In the genomic region with DNA sequence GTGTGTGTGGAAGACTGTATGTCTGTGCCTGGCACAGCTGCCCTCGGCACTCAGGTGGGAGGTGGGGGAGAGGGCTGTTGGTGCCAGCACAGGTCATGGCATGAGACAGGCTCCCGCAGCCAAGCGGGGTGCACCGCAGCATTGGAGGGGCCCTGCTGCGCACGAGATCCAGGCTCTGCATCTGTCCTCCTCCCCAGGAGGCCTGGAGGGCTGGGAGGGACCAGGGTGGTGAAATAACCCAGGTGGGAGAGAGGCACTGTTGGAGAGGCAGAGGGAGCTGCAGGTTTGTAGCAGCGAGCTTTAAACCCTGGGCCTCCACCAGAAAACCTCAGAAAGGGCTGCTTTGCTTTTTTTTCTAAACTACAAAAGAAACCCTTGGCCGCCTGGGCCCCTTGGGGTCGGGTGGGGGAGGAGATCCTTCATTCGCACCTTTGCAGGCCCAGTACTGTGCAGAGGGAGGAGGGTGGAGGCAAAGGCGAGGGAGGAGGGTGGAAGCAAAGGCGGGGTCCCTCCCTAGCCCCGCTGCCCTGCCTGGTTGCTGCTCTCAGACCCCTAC, we compare ENCODE assay signal across 2 cellular contexts.
TF ChIP-seq lines count a peak whose summit lies in the region.

No MANE protein-coding gene starts in this region.

TF ChIP-seq in HCT116, 20 proteins besides CTCF, POLR2A, EP300 and RAD21:
- TF ChIP-seq, protein P1, sequence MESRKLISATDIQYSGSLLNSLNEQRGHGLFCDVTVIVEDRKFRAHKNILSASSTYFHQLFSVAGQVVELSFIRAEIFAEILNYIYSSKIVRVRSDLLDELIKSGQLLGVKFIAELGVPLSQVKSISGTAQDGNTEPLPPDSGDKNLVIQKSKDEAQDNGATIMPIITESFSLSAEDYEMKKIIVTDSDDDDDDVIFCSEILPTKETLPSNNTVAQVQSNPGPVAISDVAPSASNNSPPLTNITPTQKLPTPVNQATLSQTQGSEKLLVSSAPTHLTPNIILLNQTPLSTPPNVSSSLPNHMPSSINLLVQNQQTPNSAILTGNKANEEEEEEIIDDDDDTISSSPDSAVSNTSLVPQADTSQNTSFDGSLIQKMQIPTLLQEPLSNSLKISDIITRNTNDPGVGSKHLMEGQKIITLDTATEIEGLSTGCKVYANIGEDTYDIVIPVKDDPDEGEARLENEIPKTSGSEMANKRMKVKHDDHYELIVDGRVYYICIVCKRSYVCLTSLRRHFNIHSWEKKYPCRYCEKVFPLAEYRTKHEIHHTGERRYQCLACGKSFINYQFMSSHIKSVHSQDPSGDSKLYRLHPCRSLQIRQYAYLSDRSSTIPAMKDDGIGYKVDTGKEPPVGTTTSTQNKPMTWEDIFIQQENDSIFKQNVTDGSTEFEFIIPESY (IDR thresholded peaks at IDR 0.05; ENCODE audit: extremely low read depth, insufficient replicate concordance, low read length): no peak
- TF ChIP-seq SIN3A (IDR thresholded peaks at IDR 0.05; ENCODE audit: low read depth): no peak
- no peak for TF ChIP-seq SP1 (IDR thresholded peaks at IDR 0.05; ENCODE audit: low read depth)
- TF ChIP-seq POLR2AphosphoS5 (IDR thresholded peaks at IDR 0.05; ENCODE audit: low read depth, low read length): 0 out of 2 replicates have a peak, but pooled peaks have one; percentile 5

TF ChIP-seq in H1, 55 proteins besides CTCF, POLR2A, EP300 and RAD21 (continued from another document):
- TF ChIP-seq SIN3A (conservative IDR thresholded peaks at IDR 0.05 in 1 of 2, IDR thresholded peaks at IDR 0.05 in 1 of 2; ENCODE audit: low read depth in 1 of 2, low read length in 2 of 2): 0 out of 4 replicates have a peak, but pooled peaks of 1 of the 2 experiments have one; percentile 0
